ENCODE assay signal across 25 cellular contexts in genomic region chr10:5854178-5854570, GRCh38.
"Had no signal": no experiment of that assay in that cellular context is flagged by ENCODE, and none has a peak within 500 bp of the region (broad histone marks: within the 10 kb centered on the region; RNA-seq: fewer than 3 reads in every experiment).

No MANE protein-coding gene starts in this region.

- H3K36me3 Mint-ChIP-seq: activated CD8-positive, alpha-beta memory T cell treated with anti-CD3 and anti-CD28 coated beads, Interleukin-2, amount 10 ng/mL, durations not matched to agents 7 days and 5 days; activated naive CD4-positive, alpha-beta T cell treated with anti-CD3 and anti-CD28 coated beads, Interleukin-2, amount 50 U/mL, for 24 hours; mesothelial cell of epicardium had no signal

- ATAC-seq: activated CD8-positive, alpha-beta T cell treated with anti-CD3 and anti-CD28 coated beads, Interleukin-2, amount 10 ng/mL, durations not matched to agents 7 days and 5 days; left cardiac atrium; naive thymus-derived CD4-positive, alpha-beta T cell; right cardiac atrium; T-helper 17 cell had no signal

- H3K4me3 Mint-ChIP-seq: activated CD8-positive, alpha-beta memory T cell treated with anti-CD3 and anti-CD28 coated beads, Interleukin-2, amount 10 ng/mL, durations not matched to agents 7 days and 5 days; activated CD8-positive, alpha-beta T cell treated with anti-CD3 and anti-CD28 coated beads, Interleukin-2, amount 10 ng/mL, durations not matched to agents 7 days and 5 days; activated naive CD4-positive, alpha-beta T cell treated with anti-CD3 and anti-CD28 coated beads, Interleukin-2, amount 50 U/mL, for 24 hours; activated naive CD8-positive, alpha-beta T cell treated with anti-CD3 and anti-CD28 coated beads, Interleukin-2, amount 50 U/mL, for 24 hours; dendritic cell treated with granulocyte-macrophage colony-stimulating factor and Interleukin-4, amounts not matched to agents 40 ng/mL and 50 ng/mL, for 4 days; mesothelial cell of epicardium; naive thymus-derived CD4-positive, alpha-beta T cell; neural crest cell; T-helper 17 cell had no signal

- DNase-seq: activated CD4-positive, alpha-beta T cell treated with anti-CD3 and anti-CD28 coated beads for 1 hour; activated CD8-positive, alpha-beta memory T cell treated with anti-CD3 and anti-CD28 coated beads, Interleukin-2, amount 10 ng/mL, durations not matched to agents 7 days and 5 days; activated CD8-positive, alpha-beta T cell treated with anti-CD3 and anti-CD28 coated beads, Interleukin-2, amount 10 ng/mL, durations not matched to agents 7 days and 5 days; amygdala; central memory CD4-positive, alpha-beta T cell; esophagus squamous epithelium; glutamatergic neuron; left cardiac atrium; naive thymus-derived CD4-positive, alpha-beta T cell; right cardiac atrium; spleen; stimulated activated naive CD8-positive, alpha-beta T cell treated with anti-CD3 and anti-CD28 coated beads, Interleukin-15, Interleukin-2, amounts not matched to agents 100 U/mL and 50 U/mL, for 24 hours; T-helper 17 cell; T1000; trophoblast cell had no signal

- H3K27ac Mint-ChIP-seq: activated CD8-positive, alpha-beta memory T cell treated with anti-CD3 and anti-CD28 coated beads, Interleukin-2, amount 10 ng/mL, durations not matched to agents 7 days and 5 days; activated CD8-positive, alpha-beta T cell treated with anti-CD3 and anti-CD28 coated beads, Interleukin-2, amount 10 ng/mL, durations not matched to agents 7 days and 5 days; activated naive CD4-positive, alpha-beta T cell treated with anti-CD3 and anti-CD28 coated beads, Interleukin-2, amount 50 U/mL, for 24 hours; activated naive CD8-positive, alpha-beta T cell treated with anti-CD3 and anti-CD28 coated beads, Interleukin-2, amount 50 U/mL, for 24 hours; activated T-helper 2 cell treated with anti-CD3 and anti-CD28 coated beads, Interferon-gamma antibody, Interleukin-2, Interleukin-4, amounts not matched to agents 10 μg/mL and 5 μg/mL and 100 μg/mL, durations not matched to agents 14 hours and 24 hours and 36 hours; mesothelial cell of epicardium; naive thymus-derived CD4-positive, alpha-beta T cell; T-helper 17 cell had no signal

- H3K27ac ChIP-seq: esophagus squamous epithelium, thoracic aorta had no signal

- H3K4me1 ChIP-seq: esophagus squamous epithelium had no signal

- H3K9me3 ChIP-seq: esophagus squamous epithelium, spleen, thoracic aorta had no signal

- H3K9me3 Mint-ChIP-seq: activated naive CD4-positive, alpha-beta T cell treated with anti-CD3 and anti-CD28 coated beads, Interleukin-2, amount 50 U/mL, for 24 hours; activated naive CD8-positive, alpha-beta T cell treated with anti-CD3 and anti-CD28 coated beads, Interleukin-2, amount 50 U/mL, for 24 hours; activated T-helper 2 cell treated with anti-CD3 and anti-CD28 coated beads, Interferon-gamma antibody, Interleukin-2, Interleukin-4, amounts not matched to agents 10 μg/mL and 5 μg/mL and 100 μg/mL, durations not matched to agents 14 hours and 24 hours and 36 hours; dendritic cell treated with granulocyte-macrophage colony-stimulating factor and Interleukin-4, amounts not matched to agents 40 ng/mL and 50 ng/mL, for 4 days; mesothelial cell of epicardium; neural crest cell had no signal

- FAIRE-seq: frontal cortex, islet of Langerhans, urothelium cell line had no signal

- H3K27me3 ChIP-seq: esophagus squamous epithelium, spleen had no signal

- H3K27me3 Mint-ChIP-seq: activated naive CD4-positive, alpha-beta T cell treated with anti-CD3 and anti-CD28 coated beads, Interleukin-2, amount 50 U/mL, for 24 hours; activated naive CD8-positive, alpha-beta T cell treated with anti-CD3 and anti-CD28 coated beads, Interleukin-2, amount 50 U/mL, for 24 hours had no signal

- H3K4me1 Mint-ChIP-seq: activated CD8-positive, alpha-beta memory T cell treated with anti-CD3 and anti-CD28 coated beads, Interleukin-2, amount 10 ng/mL, durations not matched to agents 7 days and 5 days; activated naive CD4-positive, alpha-beta T cell treated with anti-CD3 and anti-CD28 coated beads, Interleukin-2, amount 50 U/mL, for 24 hours; mesothelial cell of epicardium had no signal
